16 cellular contexts compared by ENCODE assay signal in genomic region chr5:172008689-172009141, GRCh38. TPM values are rescaled to one million over a fixed set of nuclear protein-coding genes. Genes with fewer than 3 reads are reported as not detected.
A peak's percentile ranks its signal among the peaks of the same experiment; 100 is the strongest.
DNase-seq lines count a peak whose midpoint lies in the region; ATAC-seq, FAIRE-seq and TF ChIP-seq lines count a peak whose summit lies in the region.
"Had no signal": no experiment of that assay in that cellular context is flagged by ENCODE, and none has a peak within 500 bp of the region (broad histone marks: within the 10 kb centered on the region; RNA-seq: fewer than 3 reads in every experiment).

No MANE protein-coding gene starts in this region.

- 26 to 29% methylated on average over 6 of the region's 6 CpGs for WGBS in GM23248 (ENCODE audit: low coverage in 1 of 2, low lambda C conversion rate in 2 of 2, missing lambda C conversion rate in 2 of 2), 2 experiments

- H3K4me1 Mint-ChIP-seq in activated CD8-positive, alpha-beta T cell treated with anti-CD3 and anti-CD28 coated beads for 36 hours (ENCODE audit: low read depth) = peaks cover 33% of the 10 kb centered on the region

- H4K20me1 ChIP-seq in GM23248 (ENCODE audit: insufficient read depth) = peaks cover 7% of the 10 kb centered on the region; the same call in 1 of the 2 replicates

- intact Hi-C loops in Panc1 (cut with micrococcal nuclease; ENCODE audit: unreplicated experiment) = loop anchor here (5.0 kb wide), 1 partner anchor 81 kb away; no protein-coding TSS in a partner anchor
- intact Hi-C loops in activated CD8-positive, alpha-beta T cell treated with anti-CD3 and anti-CD28 coated beads for 36 hours (cut with micrococcal nuclease) = loop anchor here (5.0 kb wide), 2 partner anchors 101 to 169 kb away; no protein-coding TSS in a partner anchor

- FAIRE-seq in bronchial epithelial cell (lab: Jason Lieb, UNC) = no peak
- FAIRE-seq: islet of Langerhans had no signal

- in situ Hi-C loops in GM23248 (cut with MboI) (no loop called here), Panc1 (cut with HindIII; ENCODE audit: low pct_unique_long_range_greater_than_20kb, low sequenced_read_pairs) (no loop called here)

- H3K9ac ChIP-seq in GM23248 = no peak overlapping the region

- no peak overlapping the region for H3K27ac Mint-ChIP-seq in activated CD8-positive, alpha-beta T cell treated with anti-CD3 and anti-CD28 coated beads for 36 hours

- peak; percentile 45 for DNase-seq in GM23248
- DNase-seq in Panc1 (ENCODE audit: low read depth, low spot score) = no peak
- peak; percentile 12 for DNase-seq in bronchial epithelial cell (ENCODE audit: low read depth)
- DNase-seq in kidney glomerular epithelial cell (lab: John Stamatoyannopoulos, UW) = peak; percentile 58
- no peak for DNase-seq in activated CD8-positive, alpha-beta T cell treated with anti-CD3 and anti-CD28 coated beads for 36 hours
- no peak for DNase-seq in NCI-H2227 (lab: John Stamatoyannopoulos, UW; ENCODE audit: unreplicated experiment)
- DNase-seq in NCI-H128 (lab: John Stamatoyannopoulos, UW; ENCODE audit: unreplicated experiment) = no peak
- DNase-seq: activated CD8-positive, alpha-beta T cell treated with anti-CD3 and anti-CD28 coated beads, Interleukin-2, amount 10 ng/mL, durations not matched to agents 7 days and 5 days; activated naive CD4-positive, alpha-beta T cell treated with Interleukin-2 at 50 U/mL for 16 hours; colonic mucosa; DMS79; NCI-H1105; stomach had no signal

- H3K27me3 Mint-ChIP-seq in activated CD8-positive, alpha-beta T cell treated with anti-CD3 and anti-CD28 coated beads for 36 hours = no peaks in the 10 kb centered on the region

- H3K36me3 Mint-ChIP-seq in activated CD8-positive, alpha-beta T cell treated with anti-CD3 and anti-CD28 coated beads for 36 hours (ENCODE audit: low read depth) = peaks cover 17% of the 10 kb centered on the region

- peak overlapping the region; percentile 98 for H3K4me2 ChIP-seq in GM23248 (ENCODE audit: unreplicated experiment)

- H3K27ac ChIP-seq in GM23248 = peak overlapping the region; percentile 39
- H3K27ac ChIP-seq in Panc1 (ENCODE audit: low read length) = peak overlapping the region; percentile 99
- H3K27ac ChIP-seq: colonic mucosa, right atrium auricular region had no signal

- H3K9me3 Mint-ChIP-seq in activated CD8-positive, alpha-beta T cell treated with anti-CD3 and anti-CD28 coated beads for 36 hours = no peaks in the 10 kb centered on the region

- H3F3A ChIP-seq in GM23248 (ENCODE audit: insufficient read depth) = peaks cover 44% of the 10 kb centered on the region

- no peaks in the 10 kb centered on the region for H3K9me3 ChIP-seq in GM23248 (ENCODE audit: low read depth)
- no peaks in the 10 kb centered on the region for H3K9me3 ChIP-seq in Panc1 (ENCODE audit: control insufficient read depth, insufficient read depth, low read depth, low read length)
- H3K9me3 ChIP-seq: colonic mucosa, right atrium auricular region, stomach had no signal

- H3K4me3 ChIP-seq in GM23248 = no peak overlapping the region
- H3K4me3 ChIP-seq in Panc1 (ENCODE audit: low read depth in 2 of 2, low read length in 2 of 2) = no peak overlapping the region
- H3K4me3 ChIP-seq in bronchial epithelial cell (ENCODE audit: low read depth, low read length) = no peak overlapping the region
- H3K4me3 ChIP-seq: colonic mucosa, right atrium auricular region, stomach had no signal

- BruUV-seq in Panc1 (replicated peaks; lab: Mats Ljungman, UMichigan) = no TSS peak

- no peak overlapping the region for H3K4me3 Mint-ChIP-seq in activated CD8-positive, alpha-beta T cell treated with anti-CD3 and anti-CD28 coated beads for 36 hours

- H3K9me2 ChIP-seq in GM23248 (ENCODE audit: insufficient read depth) = no peaks in the 10 kb centered on the region

- no peaks in the 10 kb centered on the region for H3K27me3 ChIP-seq in GM23248 (replicated peaks; ENCODE audit: insufficient read depth)
- H3K27me3 ChIP-seq in Panc1 (ENCODE audit: control insufficient read depth, insufficient read depth, low read length) = no peaks in the 10 kb centered on the region
- no peaks in the 10 kb centered on the region for H3K27me3 ChIP-seq in bronchial epithelial cell (ENCODE audit: control insufficient read depth, insufficient read depth, low read length)
- H3K27me3 ChIP-seq: colonic mucosa, right atrium auricular region, stomach had no signal

- no peaks in the 10 kb centered on the region for H3K36me3 ChIP-seq in GM23248 (ENCODE audit: low read depth)
- H3K36me3 ChIP-seq in Panc1 (ENCODE audit: control insufficient read depth, insufficient read depth, low read length) = peaks cover 14% of the 10 kb centered on the region
- no peaks in the 10 kb centered on the region for H3K36me3 ChIP-seq in bronchial epithelial cell (ENCODE audit: control insufficient read depth, insufficient read depth, low read length)
- H3K36me3 ChIP-seq: colonic mucosa, right atrium auricular region, stomach had no signal

- POLR2A ChIA-PET in Panc1 (lab: Charles Lee) = no interaction called here
- POLR2A ChIA-PET in activated CD8-positive, alpha-beta T cell treated with anti-CD3 and anti-CD28 coated beads for 36 hours (lab: Charles Lee) = interaction anchor here (1.2 to 7.7 kb wide), 6 partner anchors 20 to 420 kb away, joined by 3 to 115 read pairs (median 14); no protein-coding TSS in a partner anchor

- peaks cover 32% of the 10 kb centered on the region for H3K79me2 ChIP-seq in GM23248 (ENCODE audit: insufficient read depth)

- no peak for ATAC-seq in Panc1
- no peak for ATAC-seq in activated CD8-positive, alpha-beta T cell treated with anti-CD3 and anti-CD28 coated beads for 36 hours
- ATAC-seq in HG02981 (IDR thresholded peaks at IDR 0.05; ENCODE audit: unreplicated experiment) = no peak
- ATAC-seq: activated CD8-positive, alpha-beta T cell treated with anti-CD3 and anti-CD28 coated beads, Interleukin-2, amount 10 ng/mL, durations not matched to agents 7 days and 5 days had no signal

- H2AFZ ChIP-seq in GM23248 = no peak overlapping the region

- H3K4me1 ChIP-seq in GM23248 (ENCODE audit: insufficient read depth) (peaks cover 34% of the 10 kb centered on the region), Panc1 (ENCODE audit: control insufficient read depth, insufficient read depth, low read length) (peaks cover 35% of the 10 kb centered on the region)

- CTCF ChIA-PET in Panc1 (lab: Charles Lee) = no interaction called here
- CTCF ChIA-PET in activated CD8-positive, alpha-beta T cell treated with anti-CD3 and anti-CD28 coated beads for 36 hours (lab: Charles Lee) = interaction anchor here (2.3 to 6.9 kb wide), 4 partner anchors 32 to 101 kb away, joined by 11 to 77 read pairs (median 26); no protein-coding TSS in a partner anchor

- TF ChIP-seq CTCF in Panc1 (IDR thresholded peaks at IDR 0.05) (no peak), bronchial epithelial cell (IDR thresholded peaks at IDR 0.05; ENCODE audit: insufficient read depth, low read length, severe bottlenecking) (no peak)
- TF ChIP-seq CTCF in activated CD8-positive, alpha-beta T cell treated with anti-CD3 and anti-CD28 coated beads for 36 hours (IDR thresholded peaks at IDR 0.05) = no peak

RNA-seq across cellular contexts. Expression of gene FBXW11, which starts 2.3 kb away (rescaled TPM):
- 78.0 TPM in 2 replicates for total RNA-seq in GM23248 (2014; rRNA removed; shearing (Covaris generic))
- polyA plus RNA-seq in GM23248 (2016; fragmentation: Nextera tagmentation; extraction: Ambion mirVana) = 28.9 and 30.6 TPM in 2 replicates
- 111 TPM for total RNA-seq in Panc1 (2021; ENCODE audit: unreplicated experiment)
- 49.1 TPM for polyA plus RNA-seq in Panc1 (2012; ENCODE audit: insufficient read length)
- total RNA-seq in bronchial epithelial cell = 64.9 and 71.6 TPM in 2 replicates
- 10 to 100 TPM; 49.3 to 52.6 TPM for total RNA-seq in activated CD8-positive, alpha-beta T cell treated with anti-CD3 and anti-CD28 coated beads for 36 hours

Comparison
In these comparisons a context has a peak if more than half of its experiments do, and no peak if none do; other contexts are left out.
1. DNase-seq: peak in GM23248 (single experiment), bronchial epithelial cell (single experiment) and kidney glomerular epithelial cell (single experiment); none in Panc1 (single experiment), activated CD8-positive, alpha-beta T cell treated with anti-CD3 and anti-CD28 coated beads for 36 hours (single experiment), NCI-H2227 (single experiment) and NCI-H128 (single experiment).